Comparison of ENCODE assay signal across 2 cellular contexts in genomic region chr9:80892703-80893102, GRCh38.
TF ChIP-seq lines count a peak whose summit lies in the region.

No MANE protein-coding gene starts in this region.

TF ChIP-seq in A549, 52 proteins besides CTCF, POLR2A, EP300 and RAD21 (continued from another document):
- TF ChIP-seq EHMT2 (IDR thresholded peaks at IDR 0.05; ENCODE audit: low read depth) (no peak), MAZ (IDR thresholded peaks at IDR 0.05; ENCODE audit: borderline replicate concordance, low read depth, low read length) (no peak)

TF ChIP-seq in IMR-90, 13 proteins besides CTCF, POLR2A, EP300 and RAD21 (continued from another document):
- TF ChIP-seq FOS (IDR thresholded peaks at IDR 0.05; ENCODE audit: low read depth, low read length), result no peak
TF ChIP-seq in IMR-90: peak in this region for 1.
